In the genomic region with DNA sequence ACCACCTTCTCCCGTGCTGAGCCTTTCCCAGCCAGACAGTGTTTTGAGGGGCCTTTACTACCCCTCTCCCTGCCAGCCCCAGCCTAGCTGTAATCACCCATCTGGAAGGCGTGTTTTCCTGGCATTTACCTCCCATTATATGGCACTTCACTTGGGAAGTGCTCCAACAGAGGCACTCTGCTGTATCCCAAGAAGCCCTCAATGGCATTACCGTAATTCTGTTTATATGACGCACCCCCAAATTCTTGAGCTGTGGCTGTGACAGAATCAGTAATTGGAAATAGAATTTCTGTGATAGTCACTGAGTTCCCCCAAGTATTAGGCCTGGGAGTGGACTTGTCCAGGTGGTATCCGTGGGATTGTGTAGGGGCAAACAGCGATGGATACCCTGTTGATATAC, we compare ENCODE assay signal across 19 cellular contexts.
"Had no signal": no experiment of that assay in that cellular context is flagged by ENCODE, and none has a peak within 500 bp of the region (broad histone marks: within the 10 kb centered on the region; RNA-seq: fewer than 3 reads in every experiment).

No MANE protein-coding gene starts in this region.

- H3K4me1 ChIP-seq: tibial nerve had no signal

- H3K36me3 ChIP-seq: tibial nerve had no signal

- DNase-seq: activated B cell treated with CpG ODN at 0.5 μM for 24 hours; activated CD4-positive, alpha-beta T cell treated with anti-CD3 and anti-CD28 coated beads for 48 hours; activated CD8-positive, alpha-beta T cell treated with anti-CD3 and anti-CD28 coated beads for 36 hours; activated effector memory CD4-positive, alpha-beta T cell treated with Interleukin-2 at 50 U/mL for 16 hours; activated T-cell treated with anti-CD3 and anti-CD28 coated beads, Interleukin-2, amount 50 U/mL, for 4 hours; amygdala; body of pancreas; caudate nucleus; hippocampal formation; left ventricle myocardium superior; mesendoderm; natural killer cell; nucleus accumbens; stimulated activated CD4-positive, alpha-beta T cell treated with anti-CD3 and anti-CD28 coated beads, Interleukin-4, amount 100 ng/mL, for 1 hour; stimulated activated naive B cell treated with anti-CD40 and anti-IgM and Interleukin-4, amounts not matched to agents 10 μg/mL and 1 μg/mL and 100 μg/mL, for 72 hours; T-helper 2 cell had no signal

- H3K9me3 ChIP-seq: body of pancreas, tibial nerve had no signal

- H3K27ac ChIP-seq: body of pancreas, tibial nerve had no signal

- H3K27me3 ChIP-seq: body of pancreas, tibial nerve had no signal

- ATAC-seq: activated CD8-positive, alpha-beta T cell treated with anti-CD3 and anti-CD28 coated beads for 36 hours; activated naive CD4-positive, alpha-beta T cell treated with anti-CD3 and anti-CD28 coated beads, Interleukin-2, amount 50 U/mL, for 72 hours; activated T-cell treated with anti-CD3 and anti-CD28 coated beads, Interleukin-2, amount 50 U/mL, for 4 hours; body of pancreas; esophagus mucosa; left ventricle myocardium superior; natural killer cell; stimulated activated naive B cell treated with anti-CD40 and anti-IgM and Interleukin-4, amounts not matched to agents 10 μg/mL and 1 μg/mL and 100 μg/mL, for 72 hours had no signal

- H3K4me3 ChIP-seq: body of pancreas, tibial nerve had no signal
